In genomic region chr2:230901006-230901405, GRCh38 we compare ENCODE assay signal across 17 cellular contexts. TPM values are rescaled to one million over a fixed set of nuclear protein-coding genes. Genes with fewer than 3 reads are reported as not detected.
"Had no signal": no experiment of that assay in that cellular context is flagged by ENCODE, and none has a peak within 500 bp of the region (broad histone marks: within the 10 kb centered on the region; RNA-seq: fewer than 3 reads in every experiment).

No MANE protein-coding gene starts in this region.

- DNase-seq: activated CD4-positive, CD25-positive, alpha-beta regulatory T cell; activated CD8-positive, alpha-beta T cell treated with anti-CD3 and anti-CD28 coated beads for 36 hours; activated naive CD4-positive, alpha-beta T cell treated with Interleukin-2 at 50 U/mL for 16 hours; lower lobe of right lung; midbrain; SJCRH30; small intestine had no signal

- H3K27ac ChIP-seq: ascending aorta, breast epithelium, lower lobe of right lung, neutrophil, SJCRH30, thoracic aorta had no signal

- H3K4me3 ChIP-seq: ascending aorta, breast epithelium, lower lobe of right lung, SJCRH30, thoracic aorta had no signal

- H3K4me1 ChIP-seq: ascending aorta, breast epithelium, lower lobe of right lung, SJCRH30 had no signal

- H3K9me3 ChIP-seq: ascending aorta, breast epithelium, lower lobe of right lung, neutrophil, SJCRH30, thoracic aorta had no signal

- ATAC-seq: activated CD8-positive, alpha-beta T cell treated with anti-CD3 and anti-CD28 coated beads for 36 hours; activated T-helper 17 cell treated with anti-CD3 and anti-CD28 coated beads, Interleukin-2, amount 50 U/mL, for 72 hours; left colon; lower lobe of right lung had no signal

- H3K27me3 ChIP-seq: ascending aorta, breast epithelium, neutrophil had no signal

- H3K36me3 ChIP-seq: ascending aorta, breast epithelium, lower lobe of right lung, neutrophil, SJCRH30, thoracic aorta had no signal

RNA-seq across cellular contexts. Expression of gene GPR55, which starts 24.0 kb away (rescaled TPM):
- total RNA-seq: ascending aorta, chondrocyte, dermis microvascular lymphatic vessel endothelial cell, epithelial cell of proximal tubule, frontal cortex, thoracic aorta had no signal
